ENCODE assay signal across 8 cellular contexts in genomic region chr11:134069996-134070845, GRCh38. TPM values are rescaled to one million over a fixed set of nuclear protein-coding genes. Genes with fewer than 3 reads are reported as not detected.
DNase-seq lines count a peak whose midpoint lies in the region; ATAC-seq, FAIRE-seq and TF ChIP-seq lines count a peak whose summit lies in the region.

No MANE protein-coding gene starts in this region.

- H3K9me3 ChIP-seq in ES-I3 (ENCODE audit: control insufficient read depth, insufficient read depth, low read length) = no peaks in the 10 kb centered on the region
- no peaks in the 10 kb centered on the region for H3K9me3 ChIP-seq in SJCRH30 (replicated peaks)
- H3K9me3 ChIP-seq in psoas muscle = no peaks in the 10 kb centered on the region
- no peaks in the 10 kb centered on the region for H3K9me3 ChIP-seq in Peyer's patch

- peak; percentile 17 to 49 for DNase-seq in SJCRH30
- DNase-seq in frontal cortex (ENCODE audit: low spot score in 2 of 2) = peak in 1 of 2 donors; percentile 71
- DNase-seq in psoas muscle = no peak
- no peak for DNase-seq in GM10266 (ENCODE audit: extremely low spot score)
- no peak for DNase-seq in COR-L47 (lab: John Stamatoyannopoulos, UW)
- no peak for DNase-seq in Peyer's patch

- TF ChIP-seq CTCF in psoas muscle (IDR thresholded peaks at IDR 0.05) (no peak), GM10266 (IDR thresholded peaks at IDR 0.05; ENCODE audit: control insufficient read depth, insufficient read depth, low read depth, missing control alignments) (no peak), Peyer's patch (IDR thresholded peaks at IDR 0.05) (no peak)

- H3K36me3 ChIP-seq in ES-I3 (ENCODE audit: insufficient read depth, low read length) (no peaks in the 10 kb centered on the region), SJCRH30 (no peaks in the 10 kb centered on the region), psoas muscle (ENCODE audit: insufficient read depth in 1 of 2, low read depth in 1 of 2) (no peaks in the 10 kb centered on the region), Peyer's patch (no peaks in the 10 kb centered on the region)

- H3K27me3 ChIP-seq in SJCRH30 (no peaks in the 10 kb centered on the region), psoas muscle (ENCODE audit: insufficient read depth in 3 of 3, low read length in 2 of 3) (peaks cover 0 to 12% (median 4%) of the 10 kb centered on the region in 3 donors), Peyer's patch (no peaks in the 10 kb centered on the region)

- peak overlapping the region; percentile 84; the same call in 1 of the 2 replicates for H3K9ac ChIP-seq in ES-I3 (ENCODE audit: low read depth, low read length)

- H3K4me1 ChIP-seq in ES-I3 (ENCODE audit: insufficient read depth, low read length) = peaks cover 15% of the 10 kb centered on the region
- peaks cover 41% of the 10 kb centered on the region for H3K4me1 ChIP-seq in SJCRH30
- no peaks in the 10 kb centered on the region for H3K4me1 ChIP-seq in psoas muscle
- peaks cover 0 to 8% (median 1%) of the 10 kb centered on the region in 4 donors for H3K4me1 ChIP-seq in Peyer's patch

- H3K27ac ChIP-seq in SJCRH30 = peak overlapping the region; percentile 89
- H3K27ac ChIP-seq in psoas muscle = peak overlapping the region; percentile 70
- H3K27ac ChIP-seq in Peyer's patch = peak overlapping the region in 2 of 4 donors; percentile 76 to 85

- H3K4me3 ChIP-seq in SJCRH30 (peak overlapping the region; percentile 82), psoas muscle (peak overlapping the region; percentile 90), Peyer's patch (peak overlapping the region in 2 of 4 donors; percentile 59 to 67)

- 61 to 70% (median 62%) methylated on average over 9 of the region's 9 CpGs for WGBS in psoas muscle, 3 donors

- intact Hi-C loops in psoas muscle (cut with DNase I) = loop anchor here in 1 of 2 donors (5.0 kb wide), 1 partner anchor 52 kb away; no protein-coding TSS in a partner anchor

- peak; percentile 63 for FAIRE-seq in frontal cortex (lab: Jason Lieb, UNC)

- ATAC-seq in psoas muscle (no peak), GM18498 (IDR thresholded peaks at IDR 0.05; ENCODE audit: unreplicated experiment) (no peak)

- TF ChIP-seq POLR2A in Peyer's patch (IDR thresholded peaks at IDR 0.05) = no peak

RNA-seq across cellular contexts. Expression of gene JAM3, which starts 1.3 kb away (rescaled TPM):
- 152 and 155 TPM in 2 replicates for total RNA-seq in SJCRH30 (2014; rRNA removed; shearing (Covaris generic))
- total RNA-seq in frontal cortex (39.5 TPM), psoas muscle (10 to 100 TPM in 1 of 4 donors, 1 to 10 TPM in 3; 2.4 to 12.7 (median 7.7) TPM), Peyer's patch (10 to 100 TPM in 1 of 4 donors, 1 to 10 TPM in 3; 4.6 to 14.0 (median 8.5) TPM)
- polyA plus RNA-seq in psoas muscle = 1 to 10 TPM; 3.0 to 5.8 (median 3.9) TPM

Comparison
In these comparisons a context has a peak if more than half of its experiments do, and no peak if none do; other contexts are left out.
1. DNase-seq: peak in SJCRH30 (2 of 2); none in psoas muscle (0 of 2), GM10266 (single experiment), COR-L47 (single experiment) and Peyer's patch (0 of 3).